In the genomic region with DNA sequence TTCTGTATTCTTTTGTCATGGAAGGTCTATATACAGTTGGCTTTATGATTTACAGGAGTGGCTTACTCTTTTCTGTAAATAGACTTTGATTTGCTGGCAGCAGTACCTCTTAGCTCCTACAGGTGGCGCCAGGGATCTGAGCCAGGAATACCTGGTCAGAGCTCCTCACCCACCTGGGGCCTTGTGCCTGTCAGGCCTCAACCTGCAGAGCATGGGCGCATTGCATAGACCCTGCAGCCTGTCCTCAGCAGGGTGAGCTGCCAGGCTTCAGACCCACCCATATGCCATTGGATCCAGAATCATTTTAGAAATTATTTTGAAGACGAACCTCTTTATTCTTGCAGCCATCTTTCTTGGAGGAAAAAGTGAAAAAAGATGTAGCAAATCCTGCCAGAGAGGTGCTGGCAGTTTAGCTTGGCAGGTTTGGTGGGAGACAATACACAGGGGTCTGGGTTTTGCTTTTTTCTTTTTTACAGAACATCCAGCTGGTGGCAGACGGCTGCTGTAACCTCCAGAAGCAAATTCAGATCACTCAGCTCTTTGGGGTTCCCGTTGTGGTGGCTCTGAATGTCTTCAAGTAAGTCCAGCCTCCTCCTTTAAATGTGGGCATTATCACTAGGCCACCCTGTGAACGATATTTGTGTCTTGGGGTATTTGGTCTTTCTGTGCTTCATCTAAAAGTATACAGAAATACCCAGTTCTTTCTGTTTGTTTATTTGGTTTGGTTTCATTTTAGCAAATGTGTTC, we compare ENCODE assay signal across 8 cellular contexts.
DNase-seq lines count a peak whose midpoint lies in the region; ATAC-seq and TF ChIP-seq lines count a peak whose summit lies in the region.

No MANE protein-coding gene starts in this region.

- H3K4me3 ChIP-seq in HL-60 (replicated peaks; ENCODE audit: insufficient read depth, low read length): no peak overlapping the region
- H3K4me3 ChIP-seq in OCI-LY1 (ENCODE audit: low read depth, low read length, poor library complexity, severe bottlenecking): no peak overlapping the region
- H3K4me3 ChIP-seq in fibroblast of pulmonary artery (replicated peaks; ENCODE audit: low read depth, low read length): no peak overlapping the region
- H3K4me3 ChIP-seq in neural progenitor cell: no peak overlapping the region
- no peak overlapping the region for H3K4me3 ChIP-seq in testis

- no peaks in the 10 kb centered on the region for H3K9me3 ChIP-seq in OCI-LY1 (ENCODE audit: low read length)
- H3K9me3 ChIP-seq in neural progenitor cell (ENCODE audit: low read depth): no peaks in the 10 kb centered on the region
- H3K9me3 ChIP-seq in testis: no peaks in the 10 kb centered on the region

- peaks cover 64% of the 10 kb centered on the region for H3K36me3 Mint-ChIP-seq in activated T-cell treated with anti-CD3 and anti-CD28 coated beads, Interleukin-2, amount 50 U/mL, for 24 hours (ENCODE audit: low read depth)
- peaks cover 10% of the 10 kb centered on the region for H3K36me3 Mint-ChIP-seq in neural progenitor cell

- no peaks in the 10 kb centered on the region for H3K4me1 ChIP-seq in OCI-LY1 (ENCODE audit: insufficient read depth, low read length, severe bottlenecking)
- H3K4me1 ChIP-seq in neural progenitor cell: peaks cover 10% of the 10 kb centered on the region
- H3K4me1 ChIP-seq in testis: no peaks in the 10 kb centered on the region

- no peaks in the 10 kb centered on the region for H4K20me1 ChIP-seq in OCI-LY1 (ENCODE audit: insufficient read depth, low read length)
- H4K20me1 ChIP-seq in neural progenitor cell (ENCODE audit: low read depth): no peaks in the 10 kb centered on the region

- peaks cover 3% of the 10 kb centered on the region for H3K4me1 Mint-ChIP-seq in activated T-cell treated with anti-CD3 and anti-CD28 coated beads, Interleukin-2, amount 50 U/mL, for 24 hours (ENCODE audit: low read depth)
- H3K4me1 Mint-ChIP-seq in neural progenitor cell: peaks cover 28% of the 10 kb centered on the region

- H3K36me3 ChIP-seq in OCI-LY1 (ENCODE audit: insufficient read depth, low read length) (peaks cover 45% of the 10 kb centered on the region; the same call in 1 of the 2 replicates), neural progenitor cell (no peaks in the 10 kb centered on the region), testis (ENCODE audit: low read depth, missing control alignments) (no peaks in the 10 kb centered on the region)

- peak; percentile 76 for ATAC-seq in GM18909 (IDR thresholded peaks at IDR 0.05; ENCODE audit: poor library complexity, unreplicated experiment)

- 48 to 51% methylated on average over 6 of the region's 6 CpGs for WGBS in testis, 2 donors

- no peak overlapping the region for H3K9ac ChIP-seq in OCI-LY1 (ENCODE audit: low read length)
- H3K9ac ChIP-seq in neural progenitor cell: no peak overlapping the region

- intact Hi-C loops in testis (cut with DNase I; ENCODE audit: low total_unique reads): no loop called here

- no peak for TF ChIP-seq POLR2A in testis (IDR thresholded peaks at IDR 0.05)

- H2AFZ ChIP-seq in OCI-LY1 (ENCODE audit: low read length) (no peak overlapping the region), neural progenitor cell (replicated peaks) (no peak overlapping the region)

- no peaks in the 10 kb centered on the region for H3K9me3 Mint-ChIP-seq in activated T-cell treated with anti-CD3 and anti-CD28 coated beads, Interleukin-2, amount 50 U/mL, for 24 hours
- no peaks in the 10 kb centered on the region for H3K9me3 Mint-ChIP-seq in neural progenitor cell

- DNase-seq in AG09319 (ENCODE audit: extremely low read depth, low read depth) (peak; percentile 32), HL-60 (ENCODE audit: low read depth in 1 of 2, low spot score in 1 of 2) (peak in 1 of 2 experiments; percentile 48), fibroblast of pulmonary artery (ENCODE audit: low read depth) (peak; percentile 79), neural progenitor cell (ENCODE audit: low spot score) (peak; percentile 73), testis (peak; percentile 77)
- peak; percentile 62 for DNase-seq in activated T-cell treated with anti-CD3 and anti-CD28 coated beads, Interleukin-2, amount 50 U/mL, for 24 hours

- H3K27ac ChIP-seq in HL-60 (replicated peaks): no peak overlapping the region
- no peak overlapping the region for H3K27ac ChIP-seq in OCI-LY1 (ENCODE audit: low read depth, low read length, poor library complexity, severe bottlenecking)
- no peak overlapping the region for H3K27ac ChIP-seq in neural progenitor cell
- H3K27ac ChIP-seq in testis: no peak overlapping the region

- H3K9me2 ChIP-seq in OCI-LY1 (ENCODE audit: low read depth, low read length): no peaks in the 10 kb centered on the region

- no peaks in the 10 kb centered on the region for H3K27me3 Mint-ChIP-seq in activated T-cell treated with anti-CD3 and anti-CD28 coated beads, Interleukin-2, amount 50 U/mL, for 24 hours
- peaks cover 2% of the 10 kb centered on the region for H3K27me3 Mint-ChIP-seq in neural progenitor cell (ENCODE audit: insufficient read depth, low read depth)

- TF ChIP-seq CTCF in AG09319 (IDR thresholded peaks at IDR 0.05; ENCODE audit: low read depth, low read length) (peak; percentile 95), HL-60 (IDR thresholded peaks at IDR 0.05; ENCODE audit: insufficient read depth, low read length) (peak; percentile 89), OCI-LY1 (IDR thresholded peaks at IDR 0.05; ENCODE audit: low read length) (peak; percentile 92), fibroblast of pulmonary artery (IDR thresholded peaks at IDR 0.05; ENCODE audit: low read length, missing control alignments) (peak; percentile 96), neural progenitor cell (IDR thresholded peaks at IDR 0.05) (peak; percentile 95), testis (IDR thresholded peaks at IDR 0.05) (peak; percentile 90 to 99 (median 93))

- no peak overlapping the region for H3K4me3 Mint-ChIP-seq in activated T-cell treated with anti-CD3 and anti-CD28 coated beads, Interleukin-2, amount 50 U/mL, for 24 hours
- H3K4me3 Mint-ChIP-seq in neural progenitor cell: no peak overlapping the region

- no peaks in the 10 kb centered on the region for H3F3A ChIP-seq in OCI-LY1 (ENCODE audit: insufficient read depth, low read length)
- peaks cover 7% of the 10 kb centered on the region for H3F3A ChIP-seq in neural progenitor cell (ENCODE audit: low read depth)

- no peaks in the 10 kb centered on the region for H3K27me3 ChIP-seq in HL-60 (ENCODE audit: insufficient read depth, poor library complexity, severe bottlenecking)
- no peaks in the 10 kb centered on the region for H3K27me3 ChIP-seq in OCI-LY1 (ENCODE audit: insufficient read depth, low read length)
- no peaks in the 10 kb centered on the region for H3K27me3 ChIP-seq in neural progenitor cell
- H3K27me3 ChIP-seq in testis: no peaks in the 10 kb centered on the region

- H3K79me2 ChIP-seq in OCI-LY1 (ENCODE audit: insufficient read depth, low read length): no peaks in the 10 kb centered on the region
- H3K79me2 ChIP-seq in neural progenitor cell (ENCODE audit: low read depth): no peaks in the 10 kb centered on the region

- no peak overlapping the region for H3K27ac Mint-ChIP-seq in activated T-cell treated with anti-CD3 and anti-CD28 coated beads, Interleukin-2, amount 50 U/mL, for 24 hours
- H3K27ac Mint-ChIP-seq in neural progenitor cell: no peak overlapping the region

- H3K4me2 ChIP-seq in OCI-LY1 (ENCODE audit: low read length): no peak overlapping the region
- no peak overlapping the region for H3K4me2 ChIP-seq in neural progenitor cell
